In the genomic region with DNA sequence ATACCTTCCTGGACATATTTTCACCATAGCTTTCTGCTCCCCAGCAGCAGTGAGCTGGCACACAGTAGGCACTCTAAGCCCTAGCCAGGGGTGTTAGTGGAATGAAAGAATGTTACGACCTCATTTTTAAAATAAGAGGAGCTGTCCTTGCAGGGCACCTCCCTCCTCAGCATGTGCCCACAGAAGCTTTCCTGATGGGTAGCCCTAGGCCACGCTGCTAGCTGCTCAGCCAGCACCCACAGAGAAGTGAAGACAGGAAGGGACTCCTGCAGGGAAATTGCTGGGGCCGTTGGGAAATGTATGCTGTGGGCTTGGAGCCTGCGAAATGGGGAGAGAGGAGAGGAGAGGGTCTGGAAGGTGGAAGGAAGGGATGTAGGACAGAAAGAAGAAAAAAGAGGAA, we compare ENCODE assay signal across 32 cellular contexts.
"Had no signal": no experiment of that assay in that cellular context is flagged by ENCODE, and none has a peak within 500 bp of the region (broad histone marks: within the 10 kb centered on the region; RNA-seq: fewer than 3 reads in every experiment).

No MANE protein-coding gene starts in this region.

- H3K9me3 ChIP-seq: ascending aorta, MG63, SJSA1, SK-N-SH had no signal

- H3K27ac Mint-ChIP-seq: activated CD4-positive, alpha-beta T cell treated with anti-CD3 and anti-CD28 coated beads, Interleukin-2, amount 10 ng/mL, durations not matched to agents 24 days and 14 days; activated CD8-positive, alpha-beta T cell treated with anti-CD3 and anti-CD28 coated beads for 36 hours; activated naive CD4-positive, alpha-beta T cell treated with anti-CD3 and anti-CD28 coated beads, Interleukin-2, amount 50 U/mL, for 24 hours; activated naive CD8-positive, alpha-beta T cell treated with anti-CD3 and anti-CD28 coated beads, Interleukin-2, amount 10 ng/mL, durations not matched to agents 7 days and 5 days; activated T-cell treated with anti-CD3 and anti-CD28 coated beads, Interleukin-2, amount 50 U/mL, for 72 hours; activated T-helper 2 cell treated with anti-CD3 and anti-CD28 coated beads, Interferon-gamma antibody, Interleukin-2, Interleukin-4, amounts not matched to agents 10 μg/mL and 5 μg/mL and 100 μg/mL, durations not matched to agents 14 hours and 24 hours and 36 hours; T-helper 1 cell treated with Interleukin-12 subunit alpha and Interleukin-12 subunit beta and Interleukin-4 antibody, amounts not matched to agents 30 μg/mL and 1 μg/mL, for 36 hours; T-helper 2 cell treated with Interferon-gamma antibody and Interleukin-4, amounts not matched to agents 5 μg/mL and 100 μg/mL, for 36 hours had no signal

- H3K9me3 Mint-ChIP-seq: activated CD4-positive, alpha-beta T cell treated with anti-CD3 and anti-CD28 coated beads, Interleukin-2, amount 10 ng/mL, durations not matched to agents 24 days and 14 days; activated CD8-positive, alpha-beta T cell treated with anti-CD3 and anti-CD28 coated beads for 36 hours; activated naive CD4-positive, alpha-beta T cell treated with anti-CD3 and anti-CD28 coated beads, Interleukin-2, amount 50 U/mL, for 24 hours; activated naive CD8-positive, alpha-beta T cell treated with anti-CD3 and anti-CD28 coated beads, Interleukin-2, amount 10 ng/mL, durations not matched to agents 7 days and 5 days; activated T-cell treated with anti-CD3 and anti-CD28 coated beads, Interleukin-2, amount 50 U/mL, for 72 hours; activated T-helper 2 cell treated with anti-CD3 and anti-CD28 coated beads, Interferon-gamma antibody, Interleukin-2, Interleukin-4, amounts not matched to agents 10 μg/mL and 5 μg/mL and 100 μg/mL, durations not matched to agents 14 hours and 24 hours and 36 hours; central memory CD8-positive, alpha-beta T cell; T-helper 1 cell treated with Interleukin-12 subunit alpha and Interleukin-12 subunit beta and Interleukin-4 antibody, amounts not matched to agents 30 μg/mL and 1 μg/mL, for 36 hours; T-helper 2 cell treated with Interferon-gamma antibody and Interleukin-4, amounts not matched to agents 5 μg/mL and 100 μg/mL, for 36 hours had no signal

- H3K36me3 Mint-ChIP-seq: activated naive CD4-positive, alpha-beta T cell treated with anti-CD3 and anti-CD28 coated beads, Interleukin-2, amount 50 U/mL, for 24 hours; activated naive CD8-positive, alpha-beta T cell treated with anti-CD3 and anti-CD28 coated beads, Interleukin-2, amount 10 ng/mL, durations not matched to agents 7 days and 5 days had no signal

- H3K9ac ChIP-seq: SK-N-SH had no signal

- DNase-seq: activated CD4-positive, alpha-beta T cell treated with anti-CD3 and anti-CD28 coated beads, Interleukin-2, amount 10 ng/mL, durations not matched to agents 24 days and 14 days; activated CD4-positive, alpha-beta T cell treated with anti-CD3 and anti-CD28 coated beads, Interleukin-2, amount 50 U/mL, for 4 hours; activated CD8-positive, alpha-beta T cell treated with anti-CD3 and anti-CD28 coated beads for 36 hours; activated gamma-delta T cell; activated naive CD4-positive, alpha-beta T cell treated with Interleukin-2 at 50 U/mL for 16 hours; activated naive CD8-positive, alpha-beta T cell treated with anti-CD3 and anti-CD28 coated beads, Interleukin-2, amount 10 ng/mL, durations not matched to agents 7 days and 5 days; activated T-cell treated with anti-CD3 and anti-CD28 coated beads, Interleukin-2, amount 50 U/mL, for 1 hour; activated T-cell treated with anti-CD3 and anti-CD28 coated beads, Interleukin-2, amount 50 U/mL, for 72 hours; amygdala; Kasumi-1; MG63; MV-4-11; NCI-H1092; NCI-H1436 treated with DMSO at 0.1 percent for 48 hours; NCI-H1694 treated with DMSO at 0.1 percent for 48 hours; NCI-H2029 treated with DMSO at 0.1 percent for 48 hours; NCI-H2107; NCI-H2171; NCI-H510A; NCI-H526; NCI-H748 treated with DMSO at 0.1 percent for 48 hours; SHP77 treated with DMSO at 0.1 percent for 48 hours had no signal

- ATAC-seq: activated CD8-positive, alpha-beta T cell treated with anti-CD3 and anti-CD28 coated beads for 36 hours; activated T-cell treated with anti-CD3 and anti-CD28 coated beads, Interleukin-2, amount 50 U/mL, for 72 hours; Panc1 had no signal

- H3K4me3 ChIP-seq: ascending aorta, cardiac muscle cell, MG63, SJSA1 had no signal

- H3K36me3 ChIP-seq: ascending aorta, cardiac muscle cell, MG63, SJSA1 had no signal

- H3K4me3 Mint-ChIP-seq: activated CD4-positive, alpha-beta T cell treated with anti-CD3 and anti-CD28 coated beads, Interleukin-2, amount 10 ng/mL, durations not matched to agents 24 days and 14 days; activated CD8-positive, alpha-beta T cell treated with anti-CD3 and anti-CD28 coated beads for 36 hours; activated naive CD4-positive, alpha-beta T cell treated with anti-CD3 and anti-CD28 coated beads, Interleukin-2, amount 50 U/mL, for 24 hours; activated naive CD8-positive, alpha-beta T cell treated with anti-CD3 and anti-CD28 coated beads, Interleukin-2, amount 10 ng/mL, durations not matched to agents 7 days and 5 days; activated T-cell treated with anti-CD3 and anti-CD28 coated beads, Interleukin-2, amount 50 U/mL, for 72 hours; central memory CD8-positive, alpha-beta T cell; T-helper 1 cell treated with Interleukin-12 subunit alpha and Interleukin-12 subunit beta and Interleukin-4 antibody, amounts not matched to agents 30 μg/mL and 1 μg/mL, for 36 hours; T-helper 2 cell treated with Interferon-gamma antibody and Interleukin-4, amounts not matched to agents 5 μg/mL and 100 μg/mL, for 36 hours had no signal

- H3K27ac ChIP-seq: ascending aorta, cardiac muscle cell, SJSA1 had no signal

- H3K4me2 ChIP-seq: SK-N-SH had no signal

- H3K4me1 ChIP-seq: ascending aorta, SJSA1 had no signal

- H3K4me1 Mint-ChIP-seq: activated CD4-positive, alpha-beta T cell treated with anti-CD3 and anti-CD28 coated beads, Interleukin-2, amount 10 ng/mL, durations not matched to agents 24 days and 14 days; activated naive CD4-positive, alpha-beta T cell treated with anti-CD3 and anti-CD28 coated beads, Interleukin-2, amount 50 U/mL, for 24 hours; activated naive CD8-positive, alpha-beta T cell treated with anti-CD3 and anti-CD28 coated beads, Interleukin-2, amount 10 ng/mL, durations not matched to agents 7 days and 5 days; central memory CD8-positive, alpha-beta T cell had no signal

- H3K27me3 ChIP-seq: ascending aorta, cardiac muscle cell had no signal

- H3K9me2 ChIP-seq: SK-N-SH had no signal
